In the genomic region with DNA sequence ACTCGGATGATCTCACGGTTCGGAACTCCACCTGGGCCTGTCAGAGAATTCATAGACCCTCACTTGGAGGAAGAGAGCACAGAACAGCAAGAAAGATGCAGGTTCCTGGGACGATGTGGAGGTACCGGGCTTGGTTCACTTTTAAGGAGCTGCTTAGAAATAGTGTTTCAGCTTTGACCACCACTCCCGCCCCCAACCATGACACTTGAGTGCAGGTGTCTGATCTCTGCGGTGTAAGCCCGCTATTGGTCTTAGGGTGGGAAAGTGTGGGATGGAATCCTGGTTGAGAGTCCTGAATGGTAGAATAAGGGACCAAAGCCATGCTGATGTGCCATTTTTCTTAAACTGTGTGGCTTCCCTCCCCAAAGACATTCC, we compare ENCODE assay signal across 1 cellular context.
TF ChIP-seq lines count a peak whose summit lies in the region.

No MANE protein-coding gene starts in this region.

TF ChIP-seq in H1, 55 proteins besides CTCF, POLR2A, EP300 and RAD21 (continued from another document):
- TF ChIP-seq CTBP2 (IDR thresholded peaks at IDR 0.05; ENCODE audit: borderline replicate concordance, insufficient read depth, insufficient read length, low read length) (no peak), TAF1 (IDR thresholded peaks at IDR 0.05; ENCODE audit: low read depth, low read length) (no peak), HDAC2 (IDR thresholded peaks at IDR 0.05; ENCODE audit: borderline replicate concordance in 1 of 2, low read depth in 2 of 2, low read length in 2 of 2) (no peak), SRF (IDR thresholded peaks at IDR 0.05; ENCODE audit: low read depth, low read length) (no peak), BACH1 (IDR thresholded peaks at IDR 0.05; ENCODE audit: low read length) (no peak), FOSL1 (IDR thresholded peaks at IDR 0.05; ENCODE audit: insufficient read depth, low read depth, low read length) (no peak)
- TF ChIP-seq, protein P1, sequence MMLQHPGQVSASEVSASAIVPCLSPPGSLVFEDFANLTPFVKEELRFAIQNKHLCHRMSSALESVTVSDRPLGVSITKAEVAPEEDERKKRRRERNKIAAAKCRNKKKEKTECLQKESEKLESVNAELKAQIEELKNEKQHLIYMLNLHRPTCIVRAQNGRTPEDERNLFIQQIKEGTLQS (IDR thresholded peaks at IDR 0.05; ENCODE audit: insufficient read depth, low read depth, low read length): no peak
